ENCODE assay signal across 1 cellular context in genomic region chr9:22731786-22732185, GRCh38.
TF ChIP-seq lines count a peak whose summit lies in the region.

No MANE protein-coding gene starts in this region.

TF ChIP-seq in GM23338, 12 proteins besides CTCF, POLR2A, EP300 and RAD21 (continued from another document):
- TF ChIP-seq ZNF462 (CRISPR knock-in tag; IDR thresholded peaks at IDR 0.05) (no peak), ETS1 (IDR thresholded peaks at IDR 0.05) (no peak), ZNF114 (CRISPR knock-in tag; IDR thresholded peaks at IDR 0.05) (no peak), CREB1 (CRISPR knock-in tag; IDR thresholded peaks at IDR 0.05; ENCODE audit: low read depth) (no peak), EZH2phosphoT487 (IDR thresholded peaks at IDR 0.05; ENCODE audit: unreplicated experiment) (no peak)
